Comparison of ENCODE assay signal across 15 cellular contexts in genomic region chr22:49411236-49411635, GRCh38.
A peak's percentile ranks its signal among the peaks of the same experiment; 100 is the strongest.
DNase-seq lines count a peak whose midpoint lies in the region; TF ChIP-seq lines count a peak whose summit lies in the region.
"Had no signal": no experiment of that assay in that cellular context is flagged by ENCODE, and none has a peak within 500 bp of the region (broad histone marks: within the 10 kb centered on the region; RNA-seq: fewer than 3 reads in every experiment).

No MANE protein-coding gene starts in this region.

- no peaks in the 10 kb centered on the region for H3K4me1 ChIP-seq in SJCRH30

- no peaks in the 10 kb centered on the region for H3K36me3 Mint-ChIP-seq in nephron progenitor cell (ENCODE audit: low read depth)
- H3K36me3 Mint-ChIP-seq: CD8-positive, alpha-beta memory T cell had no signal

- H3K27me3 ChIP-seq in SJCRH30 = peaks cover 55% of the 10 kb centered on the region
- H3K27me3 ChIP-seq: BLaER1 had no signal

- H3K36me3 ChIP-seq in SJCRH30 = no peaks in the 10 kb centered on the region
- H3K36me3 ChIP-seq: BLaER1 had no signal

- TF ChIP-seq CTCF in nephron progenitor cell (IDR thresholded peaks at IDR 0.05) = no peak

- H3K27me3 Mint-ChIP-seq in nephron progenitor cell (ENCODE audit: low read depth, poor library complexity) = peaks cover 28% of the 10 kb centered on the region

- no peaks in the 10 kb centered on the region for H3K9me3 ChIP-seq in SJCRH30 (replicated peaks)

- peak; percentile 6 for DNase-seq in activated CD8-positive, alpha-beta memory T cell treated with anti-CD3 and anti-CD28 coated beads, Interleukin-2, amount 50 U/mL, for 48 hours
- no peak for DNase-seq in activated CD8-positive, alpha-beta memory T cell treated with anti-CD3 and anti-CD28 coated beads, Interleukin-2, amount 50 U/mL, for 4 hours
- DNase-seq in ecto neural progenitor cell (ENCODE audit: low spot score) (peak; percentile 16), nephron progenitor cell (no peak), NCI-H2227 (lab: John Stamatoyannopoulos, UW; ENCODE audit: unreplicated experiment) (no peak), NCI-H2107 treated with DMSO at 0.1 percent for 48 hours (lab: John Stamatoyannopoulos, UW; ENCODE audit: unreplicated experiment) (no peak), SJCRH30 (no peak)
- DNase-seq: 8988T; AML-193; CD8-positive, alpha-beta memory T cell; DMS 273 treated with DMSO at 0.1 percent for 48 hours; H9; IMR-90 had no signal

- H3K4me1 Mint-ChIP-seq in nephron progenitor cell = peaks cover 25% of the 10 kb centered on the region
- H3K4me1 Mint-ChIP-seq: CD8-positive, alpha-beta memory T cell had no signal

- no peak overlapping the region for H3K27ac ChIP-seq in SJCRH30
- H3K27ac ChIP-seq: BLaER1 had no signal

- peaks cover 9% of the 10 kb centered on the region for H3K9me3 Mint-ChIP-seq in nephron progenitor cell
- H3K9me3 Mint-ChIP-seq: GM23338 had no signal

- H3K27ac Mint-ChIP-seq in nephron progenitor cell = peak overlapping the region; percentile 81
- H3K27ac Mint-ChIP-seq: CD8-positive, alpha-beta memory T cell; GM23338 had no signal

- no peak overlapping the region for H3K4me3 ChIP-seq in SJCRH30
- H3K4me3 ChIP-seq: BLaER1, GM23338 had no signal

- H3K4me3 Mint-ChIP-seq in nephron progenitor cell = no peak overlapping the region
- H3K4me3 Mint-ChIP-seq: CD8-positive, alpha-beta memory T cell; GM23338; H9 had no signal

Comparison
In these comparisons a context has a peak if more than half of its experiments do, and no peak if none do; other contexts are left out.
1. DNase-seq: peak in activated CD8-positive, alpha-beta memory T cell treated with anti-CD3 and anti-CD28 coated beads, Interleukin-2, amount 50 U/mL, for 48 hours (single experiment) and ecto neural progenitor cell (single experiment); none in activated CD8-positive, alpha-beta memory T cell treated with anti-CD3 and anti-CD28 coated beads, Interleukin-2, amount 50 U/mL, for 4 hours (single experiment), nephron progenitor cell (single experiment), NCI-H2227 (single experiment), NCI-H2107 treated with DMSO at 0.1 percent for 48 hours (single experiment) and SJCRH30 (0 of 2).